9 cellular contexts compared by ENCODE assay signal in genomic region chr20:50992733-50993457, GRCh38. TPM values are rescaled to one million over a fixed set of nuclear protein-coding genes. Genes with fewer than 3 reads are reported as not detected.
DNase-seq lines count a peak whose midpoint lies in the region; ATAC-seq and TF ChIP-seq lines count a peak whose summit lies in the region.
"Had no signal": no experiment of that assay in that cellular context is flagged by ENCODE, and none has a peak within 500 bp of the region (broad histone marks: within the 10 kb centered on the region; RNA-seq: fewer than 3 reads in every experiment).

No MANE protein-coding gene starts in this region.

- no peaks in the 10 kb centered on the region for H3K4me1 ChIP-seq in right atrium auricular region

- H3K4me3 ChIP-seq in right atrium auricular region = no peak overlapping the region

- no peak overlapping the region for H3K27ac Mint-ChIP-seq in activated T-helper 17 cell treated with anti-CD3 and anti-CD28 coated beads, Interleukin-2, amount 50 U/mL, for 72 hours

- H3K36me3 ChIP-seq in right atrium auricular region = no peaks in the 10 kb centered on the region

- H3K4me1 Mint-ChIP-seq in activated T-helper 17 cell treated with anti-CD3 and anti-CD28 coated beads, Interleukin-2, amount 50 U/mL, for 72 hours = no peaks in the 10 kb centered on the region

- TF ChIP-seq CTCF in right atrium auricular region (IDR thresholded peaks at IDR 0.05) = peak; percentile 26 to 60

- H3K27me3 Mint-ChIP-seq in activated T-helper 17 cell treated with anti-CD3 and anti-CD28 coated beads, Interleukin-2, amount 50 U/mL, for 72 hours = no peaks in the 10 kb centered on the region

- DNase-seq in Right ventricle myocardium inferior (ENCODE audit: missing footprints) (no peak), cardiac septum (ENCODE audit: low spot score) (no peak), NCI-H748 (lab: John Stamatoyannopoulos, UW; ENCODE audit: unreplicated experiment) (peak; percentile 51), right atrium auricular region (ENCODE audit: low spot score) (no peak)
- peak; percentile 60 for DNase-seq in stimulated activated CD4-positive, alpha-beta T cell treated with anti-CD3 and anti-CD28 coated beads, Interleukin-15, amount 100 ng/mL, for 24 hours
- DNase-seq: left cardiac atrium had no signal

- no peaks in the 10 kb centered on the region for H3K9me3 Mint-ChIP-seq in activated T-helper 17 cell treated with anti-CD3 and anti-CD28 coated beads, Interleukin-2, amount 50 U/mL, for 72 hours

- no peaks in the 10 kb centered on the region for H3K36me3 Mint-ChIP-seq in activated T-helper 17 cell treated with anti-CD3 and anti-CD28 coated beads, Interleukin-2, amount 50 U/mL, for 72 hours (ENCODE audit: low read depth)

- intact Hi-C loops in Right ventricle myocardium inferior (cut with DNase I) (no loop called here), cardiac septum (cut with DNase I) (no loop called here)

- H3K9me3 ChIP-seq in right atrium auricular region = no peaks in the 10 kb centered on the region

- ATAC-seq in Right ventricle myocardium inferior (peak; percentile 48), HG03378 (IDR thresholded peaks at IDR 0.05; ENCODE audit: unreplicated experiment) (peak; percentile 68), HG02938 (IDR thresholded peaks at IDR 0.05; ENCODE audit: unreplicated experiment) (no peak)
- peak; percentile 99 for ATAC-seq in activated T-helper 17 cell treated with anti-CD3 and anti-CD28 coated beads, Interleukin-2, amount 50 U/mL, for 72 hours (replicated peaks)

- H3K27me3 ChIP-seq in right atrium auricular region = no peaks in the 10 kb centered on the region

- H3K4me3 Mint-ChIP-seq in activated T-helper 17 cell treated with anti-CD3 and anti-CD28 coated beads, Interleukin-2, amount 50 U/mL, for 72 hours = no peak overlapping the region

- H3K27ac ChIP-seq in right atrium auricular region = no peak overlapping the region

RNA-seq across cellular contexts. Expression of gene KCNG1, which starts 30.0 kb away (rescaled TPM):
- total RNA-seq in Right ventricle myocardium inferior (0.32 TPM), cardiac septum (0.48 TPM), right atrium auricular region (1 to 10 TPM in 1 of 2 donors, under 1 TPM in 1; 0.70 to 2.3 TPM)
- total RNA-seq in activated T-helper 17 cell treated with anti-CD3 and anti-CD28 coated beads, Interleukin-2, amount 50 U/mL, for 72 hours = under 1 TPM; 0.28 to 0.42 TPM

RNA-seq across cellular contexts. Expression of gene MOCS3, which starts 34.3 kb away (rescaled TPM):
- total RNA-seq in Right ventricle myocardium inferior (2.3 TPM), cardiac septum (2.8 TPM), right atrium auricular region (1 to 10 TPM; 2.9 to 3.1 TPM)
- 1 to 10 TPM; 3.0 to 5.4 TPM for total RNA-seq in activated T-helper 17 cell treated with anti-CD3 and anti-CD28 coated beads, Interleukin-2, amount 50 U/mL, for 72 hours

RNA-seq across cellular contexts. Expression of gene DPM1, which starts 34.6 kb away (rescaled TPM):
- total RNA-seq in Right ventricle myocardium inferior = 35.5 TPM
- 48.6 TPM for total RNA-seq in cardiac septum
- total RNA-seq in activated T-helper 17 cell treated with anti-CD3 and anti-CD28 coated beads, Interleukin-2, amount 50 U/mL, for 72 hours = 10 to 100 TPM; 43.0 to 57.4 TPM
- 10 to 100 TPM; 35.0 to 78.1 TPM for total RNA-seq in right atrium auricular region

Comparison
In these comparisons a context has a peak if more than half of its experiments do, and no peak if none do; other contexts are left out.
1. DNase-seq: peak in NCI-H748 (single experiment) and stimulated activated CD4-positive, alpha-beta T cell treated with anti-CD3 and anti-CD28 coated beads, Interleukin-15, amount 100 ng/mL, for 24 hours (single experiment); none in Right ventricle myocardium inferior (single experiment), cardiac septum (single experiment) and right atrium auricular region (single experiment).